In the genomic region with DNA sequence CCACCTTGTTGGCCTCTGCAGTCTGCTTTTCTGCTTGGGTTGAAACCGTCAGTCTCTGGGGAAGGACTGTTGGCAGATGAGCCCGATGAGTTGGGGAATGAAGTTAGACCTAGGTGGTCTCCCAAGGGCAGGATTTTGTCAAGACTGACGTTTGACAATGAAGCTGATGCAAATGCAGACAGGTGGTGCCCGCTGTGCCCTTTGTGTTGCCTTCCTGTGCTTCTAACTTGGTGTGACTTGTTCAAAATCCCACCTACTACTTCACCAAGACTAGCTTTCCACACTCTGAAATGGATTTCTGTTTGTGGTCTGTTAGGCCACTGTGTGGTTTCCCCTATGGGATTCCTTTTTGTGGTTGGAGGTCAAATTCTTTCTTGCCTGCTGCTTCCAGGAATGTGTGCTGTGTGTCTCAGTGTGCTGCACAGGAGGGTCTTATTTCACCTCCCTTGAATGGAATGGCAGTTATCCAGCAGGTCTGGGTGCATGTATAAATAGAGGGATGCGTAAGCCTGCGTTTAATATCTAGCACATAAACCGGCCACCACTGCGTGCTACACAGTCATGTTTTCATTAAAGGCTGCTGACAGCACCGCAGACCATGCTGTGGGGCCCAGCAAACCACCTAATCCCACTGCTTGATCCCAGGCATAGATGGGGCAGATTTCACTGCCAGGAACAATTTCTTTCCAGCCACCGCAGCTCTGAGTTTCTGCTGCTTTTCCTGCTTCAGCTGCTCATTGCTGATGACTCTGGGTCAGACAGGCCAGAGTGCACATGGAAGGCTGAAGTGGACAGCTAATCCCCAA, we compare ENCODE assay signal across 11 cellular contexts. TPM values are rescaled to one million over a fixed set of nuclear protein-coding genes. Genes with fewer than 3 reads are reported as not detected.
A peak's percentile ranks its signal among the peaks of the same experiment; 100 is the strongest.
DNase-seq lines count a peak whose midpoint lies in the region; ATAC-seq lines count a peak whose summit lies in the region.
"Had no signal": no experiment of that assay in that cellular context is flagged by ENCODE, and none has a peak within 500 bp of the region (broad histone marks: within the 10 kb centered on the region; RNA-seq: fewer than 3 reads in every experiment).

No MANE protein-coding gene starts in this region.

- no peak overlapping the region for H3K27ac Mint-ChIP-seq in activated naive CD8-positive, alpha-beta T cell treated with anti-CD3 and anti-CD28 coated beads, Interleukin-2, amount 50 U/mL, for 24 hours
- no peak overlapping the region for H3K27ac Mint-ChIP-seq in activated naive CD8-positive, alpha-beta T cell treated with anti-CD3 and anti-CD28 coated beads for 36 hours
- H3K27ac Mint-ChIP-seq in stimulated activated naive B cell treated with anti-CD40 and anti-IgM and Interleukin-4, amounts not matched to agents 10 μg/mL and 1 μg/mL and 100 μg/mL, for 72 hours = peak overlapping the region; percentile 17
- H3K27ac Mint-ChIP-seq: dendritic cell treated with granulocyte-macrophage colony-stimulating factor and Interleukin-4, amounts not matched to agents 40 ng/mL and 50 ng/mL, for 4 days had no signal

- peaks cover 13% of the 10 kb centered on the region for H3K4me1 ChIP-seq in SJCRH30

- peak overlapping the region; percentile 46; the same call in 1 of the 2 replicates for H3K27ac ChIP-seq in SJCRH30
- H3K27ac ChIP-seq: C4-2B had no signal

- no peaks in the 10 kb centered on the region for H3K9me3 ChIP-seq in SJCRH30 (replicated peaks)

- H3K36me3 ChIP-seq in SJCRH30 = no peaks in the 10 kb centered on the region

- peaks cover 7% of the 10 kb centered on the region for H3K4me1 Mint-ChIP-seq in activated naive CD8-positive, alpha-beta T cell treated with anti-CD3 and anti-CD28 coated beads, Interleukin-2, amount 50 U/mL, for 24 hours
- peaks cover 12% of the 10 kb centered on the region for H3K4me1 Mint-ChIP-seq in activated naive CD8-positive, alpha-beta T cell treated with anti-CD3 and anti-CD28 coated beads for 36 hours
- peaks cover 4 to 7% of the 10 kb centered on the region in 2 donors for H3K4me1 Mint-ChIP-seq in stimulated activated naive B cell treated with anti-CD40 and anti-IgM and Interleukin-4, amounts not matched to agents 10 μg/mL and 1 μg/mL and 100 μg/mL, for 72 hours

- ATAC-seq in activated naive CD8-positive, alpha-beta T cell treated with anti-CD3 and anti-CD28 coated beads, Interleukin-2, amount 50 U/mL, for 24 hours = peak; percentile 42
- peak; percentile 74 to 89 for ATAC-seq in stimulated activated naive B cell treated with anti-CD40 and anti-IgM and Interleukin-4, amounts not matched to agents 10 μg/mL and 1 μg/mL and 100 μg/mL, for 72 hours (replicated peaks)
- ATAC-seq in GM18498 (IDR thresholded peaks at IDR 0.05; ENCODE audit: unreplicated experiment) = no peak

- H3K27me3 Mint-ChIP-seq in activated naive CD8-positive, alpha-beta T cell treated with anti-CD3 and anti-CD28 coated beads, Interleukin-2, amount 50 U/mL, for 24 hours = no peaks in the 10 kb centered on the region
- H3K27me3 Mint-ChIP-seq in activated naive CD8-positive, alpha-beta T cell treated with anti-CD3 and anti-CD28 coated beads for 36 hours = peaks cover 3% of the 10 kb centered on the region
- peaks cover 10 to 18% of the 10 kb centered on the region in 2 donors for H3K27me3 Mint-ChIP-seq in stimulated activated naive B cell treated with anti-CD40 and anti-IgM and Interleukin-4, amounts not matched to agents 10 μg/mL and 1 μg/mL and 100 μg/mL, for 72 hours
- H3K27me3 Mint-ChIP-seq: activated CD4-positive, alpha-beta T cell treated with anti-CD3 and anti-CD28 coated beads, Interleukin-2, amount 10 ng/mL, durations not matched to agents 7 days and 5 days had no signal

- H3K36me3 Mint-ChIP-seq in activated naive CD8-positive, alpha-beta T cell treated with anti-CD3 and anti-CD28 coated beads, Interleukin-2, amount 50 U/mL, for 24 hours (ENCODE audit: low read depth) = no peaks in the 10 kb centered on the region
- no peaks in the 10 kb centered on the region for H3K36me3 Mint-ChIP-seq in activated naive CD8-positive, alpha-beta T cell treated with anti-CD3 and anti-CD28 coated beads for 36 hours
- H3K36me3 Mint-ChIP-seq in stimulated activated naive B cell treated with anti-CD40 and anti-IgM and Interleukin-4, amounts not matched to agents 10 μg/mL and 1 μg/mL and 100 μg/mL, for 72 hours = no peaks in the 10 kb centered on the region

- H3K4me3 ChIP-seq in SJCRH30 = no peak overlapping the region

- no peak overlapping the region for H3K4me3 Mint-ChIP-seq in activated naive CD8-positive, alpha-beta T cell treated with anti-CD3 and anti-CD28 coated beads, Interleukin-2, amount 50 U/mL, for 24 hours
- H3K4me3 Mint-ChIP-seq in activated naive CD8-positive, alpha-beta T cell treated with anti-CD3 and anti-CD28 coated beads for 36 hours = no peak overlapping the region
- no peak overlapping the region for H3K4me3 Mint-ChIP-seq in stimulated activated naive B cell treated with anti-CD40 and anti-IgM and Interleukin-4, amounts not matched to agents 10 μg/mL and 1 μg/mL and 100 μg/mL, for 72 hours
- H3K4me3 Mint-ChIP-seq: activated CD4-positive, alpha-beta T cell treated with anti-CD3 and anti-CD28 coated beads, Interleukin-2, amount 10 ng/mL, durations not matched to agents 7 days and 5 days; dendritic cell treated with granulocyte-macrophage colony-stimulating factor and Interleukin-4, amounts not matched to agents 40 ng/mL and 50 ng/mL, for 4 days had no signal

- no peaks in the 10 kb centered on the region for H3K9me3 Mint-ChIP-seq in activated naive CD8-positive, alpha-beta T cell treated with anti-CD3 and anti-CD28 coated beads, Interleukin-2, amount 50 U/mL, for 24 hours
- H3K9me3 Mint-ChIP-seq in activated naive CD8-positive, alpha-beta T cell treated with anti-CD3 and anti-CD28 coated beads for 36 hours = no peaks in the 10 kb centered on the region
- peaks cover 0 to 1% of the 10 kb centered on the region in 2 donors for H3K9me3 Mint-ChIP-seq in stimulated activated naive B cell treated with anti-CD40 and anti-IgM and Interleukin-4, amounts not matched to agents 10 μg/mL and 1 μg/mL and 100 μg/mL, for 72 hours
- H3K9me3 Mint-ChIP-seq: activated CD4-positive, alpha-beta T cell treated with anti-CD3 and anti-CD28 coated beads, Interleukin-2, amount 10 ng/mL, durations not matched to agents 7 days and 5 days; dendritic cell treated with granulocyte-macrophage colony-stimulating factor and Interleukin-4, amounts not matched to agents 40 ng/mL and 50 ng/mL, for 4 days had no signal

- no peak for DNase-seq in activated naive CD8-positive, alpha-beta T cell treated with anti-CD3 and anti-CD28 coated beads, Interleukin-2, amount 50 U/mL, for 24 hours
- no peak for DNase-seq in activated naive CD8-positive, alpha-beta T cell treated with anti-CD3 and anti-CD28 coated beads for 36 hours
- DNase-seq in SJCRH30 (peak; percentile 92 to 94), hepatic stellate cell (ENCODE audit: low spot score) (peak; percentile 70), NCI-H524 treated with DMSO at 0.1 percent for 48 hours (lab: John Stamatoyannopoulos, UW) (no peak)
- DNase-seq in stimulated activated naive B cell treated with anti-CD40 and anti-IgM and Interleukin-4, amounts not matched to agents 10 μg/mL and 1 μg/mL and 100 μg/mL, for 72 hours = peak; percentile 10
- no peak for DNase-seq in activated CD4-positive, alpha-beta T cell treated with anti-CD3 and anti-CD28 coated beads for 48 hours
- DNase-seq: activated CD4-positive, alpha-beta T cell treated with anti-CD3 and anti-CD28 coated beads, Interleukin-2, amount 10 ng/mL, durations not matched to agents 7 days and 5 days had no signal

- H3K27me3 ChIP-seq in SJCRH30 = no peaks in the 10 kb centered on the region

RNA-seq across cellular contexts. Expression of gene ADAMTS8, which starts 44.8 kb away (rescaled TPM):
- not detected for total RNA-seq in activated naive CD8-positive, alpha-beta T cell treated with anti-CD3 and anti-CD28 coated beads for 36 hours
- total RNA-seq in SJCRH30 (2014; rRNA removed; shearing (Covaris generic)) = 0.05 TPM in 1 of 2 replicates, not detected in the other
- total RNA-seq: activated CD4-positive, alpha-beta T cell treated with anti-CD3 and anti-CD28 coated beads, Interleukin-2, amount 10 ng/mL, durations not matched to agents 7 days and 5 days had no signal

Comparison
In these comparisons a context has a peak if more than half of its experiments do, and no peak if none do; other contexts are left out.
1. DNase-seq: peak in SJCRH30 (2 of 2), hepatic stellate cell (single experiment) and stimulated activated naive B cell treated with anti-CD40 and anti-IgM and Interleukin-4, amounts not matched to agents 10 μg/mL and 1 μg/mL and 100 μg/mL, for 72 hours (single experiment); none in activated naive CD8-positive, alpha-beta T cell treated with anti-CD3 and anti-CD28 coated beads, Interleukin-2, amount 50 U/mL, for 24 hours (single experiment), activated naive CD8-positive, alpha-beta T cell treated with anti-CD3 and anti-CD28 coated beads for 36 hours (single experiment), NCI-H524 treated with DMSO at 0.1 percent for 48 hours (single experiment) and activated CD4-positive, alpha-beta T cell treated with anti-CD3 and anti-CD28 coated beads for 48 hours (single experiment).